22 cellular contexts compared by ENCODE assay signal in the genomic region with DNA sequence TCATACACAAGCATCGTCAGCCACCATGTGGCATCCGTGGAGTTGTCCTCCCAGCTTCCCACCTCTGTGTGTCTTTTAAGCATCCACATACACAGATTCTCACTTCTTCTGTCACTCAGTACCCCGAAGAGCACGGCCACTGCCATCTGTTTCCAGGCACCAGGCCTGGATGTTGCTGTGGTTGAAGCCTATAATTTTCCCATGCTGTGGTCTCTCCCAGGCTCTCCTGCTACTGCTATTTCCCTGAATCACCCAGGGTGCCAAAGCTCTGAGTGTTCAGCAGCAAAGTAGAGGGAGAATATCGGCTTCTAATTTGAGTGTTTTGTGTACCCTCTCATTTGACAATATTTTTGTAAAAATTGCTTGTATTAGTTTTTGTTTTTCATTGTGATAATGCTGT.
"Had no signal": no experiment of that assay in that cellular context is flagged by ENCODE, and none has a peak within 500 bp of the region (broad histone marks: within the 10 kb centered on the region; RNA-seq: fewer than 3 reads in every experiment).

No MANE protein-coding gene starts in this region.

- H3K36me3 Mint-ChIP-seq: immature natural killer cell; naive thymus-derived CD4-positive, alpha-beta T cell; stimulated activated memory B cell treated with anti-CD40 and anti-IgM and Interleukin-4, amounts not matched to agents 10 μg/mL and 1 μg/mL and 100 μg/mL, for 72 hours had no signal

- H3K27ac Mint-ChIP-seq: immature natural killer cell; naive thymus-derived CD4-positive, alpha-beta T cell; stimulated activated memory B cell treated with anti-CD40 and anti-IgM and Interleukin-4, amounts not matched to agents 10 μg/mL and 1 μg/mL and 100 μg/mL, for 72 hours; stimulated activated naive CD8-positive, alpha-beta T cell treated with anti-CD3 and anti-CD28 coated beads, Interleukin-15, Interleukin-2, amounts not matched to agents 100 ng/mL and 50 ng/mL, for 24 hours had no signal

- H3K9me3 ChIP-seq: gastrocnemius medialis, neutrophil, psoas muscle, right lobe of liver, spleen, testis, tibial nerve, upper lobe of right lung, vagina had no signal

- H3K27me3 ChIP-seq: gastrocnemius medialis, neutrophil, right lobe of liver, spleen, testis, tibial nerve, upper lobe of right lung, vagina had no signal

- H3K4me1 ChIP-seq: gastrocnemius medialis, psoas muscle, right lobe of liver, spleen, testis, upper lobe of right lung, vagina had no signal

- DNase-seq: effector memory CD4-positive, alpha-beta T cell; gastrocnemius medialis; immature natural killer cell; kidney; left colon; left ventricle myocardium superior; mesendoderm; naive thymus-derived CD4-positive, alpha-beta T cell; psoas muscle; retina; right lobe of liver; spleen; stimulated activated CD4-positive, alpha-beta T cell treated with anti-CD3 and anti-CD28 coated beads, Interleukin-15, amount 100 ng/mL, for 24 hours; stimulated activated CD4-positive, alpha-beta T cell treated with anti-CD3 and anti-CD28 coated beads, Interleukin-1b, Interleukin-23, amount 100 ng/mL, for 48 hours; stimulated activated CD4-positive, alpha-beta T cell treated with anti-CD3 and anti-CD28 coated beads, Interleukin-4, amount 100 ng/mL, for 24 hours; testis; upper lobe of right lung had no signal

- H3K4me3 ChIP-seq: gastrocnemius medialis, psoas muscle, right lobe of liver, spleen, testis, tibial nerve, upper lobe of right lung, vagina had no signal

- H3K4me3 Mint-ChIP-seq: immature natural killer cell; naive thymus-derived CD4-positive, alpha-beta T cell; stimulated activated memory B cell treated with anti-CD40 and anti-IgM and Interleukin-4, amounts not matched to agents 10 μg/mL and 1 μg/mL and 100 μg/mL, for 72 hours; stimulated activated naive CD8-positive, alpha-beta T cell treated with anti-CD3 and anti-CD28 coated beads, Interleukin-15, Interleukin-2, amounts not matched to agents 100 ng/mL and 50 ng/mL, for 24 hours had no signal

- H3K4me1 Mint-ChIP-seq: immature natural killer cell; naive thymus-derived CD4-positive, alpha-beta T cell; stimulated activated memory B cell treated with anti-CD40 and anti-IgM and Interleukin-4, amounts not matched to agents 10 μg/mL and 1 μg/mL and 100 μg/mL, for 72 hours had no signal

- H3K27ac ChIP-seq: gastrocnemius medialis, neutrophil, psoas muscle, right lobe of liver, spleen, testis, tibial nerve, upper lobe of right lung, vagina had no signal

- H3K36me3 ChIP-seq: gastrocnemius medialis, neutrophil, right lobe of liver, spleen, tibial nerve, upper lobe of right lung, vagina had no signal

- H3K9me3 Mint-ChIP-seq: stimulated activated memory B cell treated with anti-CD40 and anti-IgM and Interleukin-4, amounts not matched to agents 10 μg/mL and 1 μg/mL and 100 μg/mL, for 72 hours; stimulated activated naive CD8-positive, alpha-beta T cell treated with anti-CD3 and anti-CD28 coated beads, Interleukin-15, Interleukin-2, amounts not matched to agents 100 ng/mL and 50 ng/mL, for 24 hours had no signal
